9 cellular contexts compared by ENCODE assay signal in the genomic region with DNA sequence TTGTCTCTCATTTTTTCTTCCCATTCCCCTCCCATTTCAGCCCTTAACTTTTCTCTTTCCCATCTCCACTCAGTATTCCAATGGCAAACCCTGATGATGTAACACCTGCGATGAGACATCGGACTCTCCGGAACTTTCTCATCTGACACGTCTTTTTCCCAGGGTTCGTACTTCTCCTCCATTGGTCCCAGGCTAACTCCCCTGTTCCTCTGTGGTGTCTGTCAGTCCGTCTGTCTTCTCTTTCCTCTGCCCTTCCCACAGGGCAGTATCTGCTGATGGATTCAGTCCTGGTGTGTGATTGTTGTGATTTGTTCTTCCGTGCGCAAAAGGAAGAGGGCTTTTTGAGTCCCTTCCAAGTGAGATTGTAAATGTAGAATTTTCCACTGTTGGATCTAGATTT. TPM values are rescaled to one million over a fixed set of nuclear protein-coding genes. Genes with fewer than 3 reads are reported as not detected.
DNase-seq lines count a peak whose midpoint lies in the region; ATAC-seq and TF ChIP-seq lines count a peak whose summit lies in the region.
"Had no signal": no experiment of that assay in that cellular context is flagged by ENCODE, and none has a peak within 500 bp of the region (broad histone marks: within the 10 kb centered on the region; RNA-seq: fewer than 3 reads in every experiment).

No MANE protein-coding gene starts in this region.

- no peaks in the 10 kb centered on the region for H3K9me3 ChIP-seq in mammary epithelial cell (replicated peaks; ENCODE audit: insufficient read depth, low read length)
- H3K9me3 ChIP-seq: gastroesophageal sphincter had no signal

- in situ Hi-C loops in mammary epithelial cell (cut with MboI; ENCODE audit: low sequenced_read_pairs in 2 of 2), result no loop called here

- TF ChIP-seq CTCF in mammary epithelial cell (conservative IDR thresholded peaks at IDR 0.05 in 1 of 2, IDR thresholded peaks at IDR 0.05 in 1 of 2; ENCODE audit: extremely low read depth in 1 of 2, insufficient read depth in 1 of 2, low read depth in 1 of 2, low read length in 2 of 2) (no peak), MCF 10A (IDR thresholded peaks at IDR 0.05; ENCODE audit: unreplicated experiment) (no peak)

- POLR2A ChIA-PET in MCF 10A (lab: Yijun Ruan, JAX), result interaction anchor here (0.8 kb wide), 1 partner anchor 177 kb away, joined by 5 read pairs; no protein-coding TSS in a partner anchor
- POLR2A ChIA-PET in activated CD4-positive, alpha-beta memory T cell treated with anti-CD3 and anti-CD28 coated beads, Interleukin-2, amount 10 ng/mL, durations not matched to agents 7 days and 5 days (lab: Charles Lee), result interaction anchor here (1.0 to 3.1 kb wide), 8 partner anchors 9 to 180 kb away, joined by 3 to 20 read pairs (median 5); partner anchors contain the start of gene DCAF8

- H3K4me3 ChIP-seq in mammary epithelial cell (replicated peaks in 1 of 3; ENCODE audit: insufficient read depth in 1 of 3, low read depth in 2 of 3, low read length in 3 of 3), result no peak overlapping the region
- H3K4me3 ChIP-seq: gastroesophageal sphincter had no signal

- no peak overlapping the region for H2AFZ ChIP-seq in mammary epithelial cell (ENCODE audit: low read depth, low read length)

- no peak overlapping the region for H3K4me3 Mint-ChIP-seq in MCF 10A (ENCODE audit: unreplicated experiment)
- H3K4me3 Mint-ChIP-seq in activated CD4-positive, alpha-beta memory T cell treated with anti-CD3 and anti-CD28 coated beads, Interleukin-2, amount 10 ng/mL, durations not matched to agents 7 days and 5 days, result no peak overlapping the region
- peak overlapping the region in 1 of 2 donors; percentile 71 for H3K4me3 Mint-ChIP-seq in effector memory CD8-positive, alpha-beta T cell
- peak overlapping the region; percentile 11 to 41 for H3K4me3 Mint-ChIP-seq in stimulated activated naive CD8-positive, alpha-beta T cell treated with anti-CD3 and anti-CD28 coated beads, Interleukin-15, amount 100 ng/mL, for 72 hours

- ATAC-seq in effector memory CD8-positive, alpha-beta T cell (replicated peaks), result no peak
- ATAC-seq in stimulated activated naive CD8-positive, alpha-beta T cell treated with anti-CD3 and anti-CD28 coated beads, Interleukin-15, amount 100 ng/mL, for 72 hours, result no peak
- ATAC-seq in HG02852 (IDR thresholded peaks at IDR 0.05; ENCODE audit: unreplicated experiment) (no peak), GM21576 (IDR thresholded peaks at IDR 0.05; ENCODE audit: unreplicated experiment) (no peak)
- ATAC-seq: gastroesophageal sphincter had no signal

- no peaks in the 10 kb centered on the region for H3K9me3 Mint-ChIP-seq in MCF 10A (ENCODE audit: unreplicated experiment)
- no peaks in the 10 kb centered on the region for H3K9me3 Mint-ChIP-seq in activated CD4-positive, alpha-beta memory T cell treated with anti-CD3 and anti-CD28 coated beads, Interleukin-2, amount 10 ng/mL, durations not matched to agents 7 days and 5 days
- H3K9me3 Mint-ChIP-seq in effector memory CD8-positive, alpha-beta T cell, result no peaks in the 10 kb centered on the region
- peaks cover under 1 to 3% of the 10 kb centered on the region in 2 donors for H3K9me3 Mint-ChIP-seq in stimulated activated naive CD8-positive, alpha-beta T cell treated with anti-CD3 and anti-CD28 coated beads, Interleukin-15, amount 100 ng/mL, for 72 hours

- WGBS in mammary epithelial cell (ENCODE audit: low coverage, missing lambda C conversion rate), result 90% methylated on average over 8 of the region's 8 CpGs

- H3K27ac ChIP-seq in mammary epithelial cell (ENCODE audit: insufficient read depth, low read depth, low read length), result no peak overlapping the region
- H3K27ac ChIP-seq: gastroesophageal sphincter had no signal

- no peak overlapping the region for H3K9ac ChIP-seq in mammary epithelial cell (ENCODE audit: insufficient read depth, low read length)

- intact Hi-C loops in mammary epithelial cell (cut with micrococcal nuclease) (loop anchor here (1.0 kb wide), 2 partner anchors 116 to 179 kb away; no protein-coding TSS in a partner anchor), MCF 10A (cut with micrococcal nuclease) (loop anchor here (1.0 to 10.0 kb wide), 4 partner anchors 116 to 524 kb away; partner anchors contain the start of gene ITLN2), posterior vena cava (cut with DNase I) (no loop called here)

- peaks cover 2% of the 10 kb centered on the region for H3K27me3 Mint-ChIP-seq in MCF 10A (ENCODE audit: insufficient read depth, unreplicated experiment)
- H3K27me3 Mint-ChIP-seq in activated CD4-positive, alpha-beta memory T cell treated with anti-CD3 and anti-CD28 coated beads, Interleukin-2, amount 10 ng/mL, durations not matched to agents 7 days and 5 days, result no peaks in the 10 kb centered on the region
- no peaks in the 10 kb centered on the region for H3K27me3 Mint-ChIP-seq in effector memory CD8-positive, alpha-beta T cell
- H3K27me3 Mint-ChIP-seq in stimulated activated naive CD8-positive, alpha-beta T cell treated with anti-CD3 and anti-CD28 coated beads, Interleukin-15, amount 100 ng/mL, for 72 hours, result no peaks in the 10 kb centered on the region

- H3K36me3 ChIP-seq in mammary epithelial cell (ENCODE audit: insufficient read depth, low read length), result no peaks in the 10 kb centered on the region

- H3K27ac Mint-ChIP-seq in MCF 10A (ENCODE audit: low read depth, unreplicated experiment), result no peak overlapping the region
- H3K27ac Mint-ChIP-seq in activated CD4-positive, alpha-beta memory T cell treated with anti-CD3 and anti-CD28 coated beads, Interleukin-2, amount 10 ng/mL, durations not matched to agents 7 days and 5 days, result peak overlapping the region; percentile 70
- H3K27ac Mint-ChIP-seq in effector memory CD8-positive, alpha-beta T cell, result peak overlapping the region; percentile 87 to 97
- peak overlapping the region; percentile 48 to 79 for H3K27ac Mint-ChIP-seq in stimulated activated naive CD8-positive, alpha-beta T cell treated with anti-CD3 and anti-CD28 coated beads, Interleukin-15, amount 100 ng/mL, for 72 hours

- no peaks in the 10 kb centered on the region for H3K4me1 ChIP-seq in mammary epithelial cell (ENCODE audit: insufficient read depth, low read length)
- H3K4me1 ChIP-seq: gastroesophageal sphincter had no signal

- no peaks in the 10 kb centered on the region for H3K4me1 Mint-ChIP-seq in MCF 10A (ENCODE audit: insufficient read depth, unreplicated experiment)
- H3K4me1 Mint-ChIP-seq in activated CD4-positive, alpha-beta memory T cell treated with anti-CD3 and anti-CD28 coated beads, Interleukin-2, amount 10 ng/mL, durations not matched to agents 7 days and 5 days, result peaks cover 53% of the 10 kb centered on the region
- H3K4me1 Mint-ChIP-seq in effector memory CD8-positive, alpha-beta T cell (ENCODE audit: low read depth in 2 of 2), result peaks cover 53% of the 10 kb centered on the region in 2 donors
- peaks cover 56% of the 10 kb centered on the region for H3K4me1 Mint-ChIP-seq in stimulated activated naive CD8-positive, alpha-beta T cell treated with anti-CD3 and anti-CD28 coated beads, Interleukin-15, amount 100 ng/mL, for 72 hours

- BruUV-seq in mammary epithelial cell (replicated peaks; lab: Mats Ljungman, UMichigan) (TSS peak; percentile 26), MCF 10A (replicated peaks; lab: Mats Ljungman, UMichigan) (no TSS peak)

- H3K27me3 ChIP-seq in mammary epithelial cell (ENCODE audit: insufficient read depth, low read length), result peaks cover 2% of the 10 kb centered on the region
- H3K27me3 ChIP-seq: gastroesophageal sphincter had no signal

- H3K36me3 Mint-ChIP-seq in MCF 10A (ENCODE audit: insufficient read depth, unreplicated experiment), result no peaks in the 10 kb centered on the region
- peaks cover 2% of the 10 kb centered on the region for H3K36me3 Mint-ChIP-seq in activated CD4-positive, alpha-beta memory T cell treated with anti-CD3 and anti-CD28 coated beads, Interleukin-2, amount 10 ng/mL, durations not matched to agents 7 days and 5 days (ENCODE audit: low read depth)
- peaks cover 3% of the 10 kb centered on the region for H3K36me3 Mint-ChIP-seq in effector memory CD8-positive, alpha-beta T cell (ENCODE audit: insufficient read depth)

- no peak overlapping the region for H3K4me2 ChIP-seq in mammary epithelial cell (ENCODE audit: insufficient read depth, low read depth, low read length)

- no peaks in the 10 kb centered on the region for H4K20me1 ChIP-seq in mammary epithelial cell (ENCODE audit: insufficient read depth, low read length)

- H3K79me2 ChIP-seq in mammary epithelial cell (ENCODE audit: insufficient read depth, low read length), result no peaks in the 10 kb centered on the region

- dilution Hi-C loops in mammary epithelial cell (cut with HindIII; ENCODE audit: low sequenced_read_pairs), result no loop called here

- DNase-seq in mammary epithelial cell, result no peak
- DNase-seq in MCF 10A (ENCODE audit: unreplicated experiment), result no peak
- DNase-seq in activated CD4-positive, alpha-beta memory T cell treated with anti-CD3 and anti-CD28 coated beads, Interleukin-2, amount 10 ng/mL, durations not matched to agents 7 days and 5 days, result no peak
- no peak for DNase-seq in effector memory CD8-positive, alpha-beta T cell
- DNase-seq in stimulated activated naive CD8-positive, alpha-beta T cell treated with anti-CD3 and anti-CD28 coated beads, Interleukin-15, amount 100 ng/mL, for 72 hours, result no peak
- no peak for DNase-seq in posterior vena cava (ENCODE audit: low spot score)

- CTCF ChIA-PET in mammary epithelial cell (lab: Charles Lee; ENCODE audit: low non-redundant PET), result no interaction called here
- CTCF ChIA-PET in MCF 10A (lab: Yijun Ruan, JAX), result interaction anchor here (0.5 to 5.3 kb wide), 35 partner anchors 9 to 894 kb away, joined by 3 to 153 read pairs (median 4); no protein-coding TSS in a partner anchor
- CTCF ChIA-PET in activated CD4-positive, alpha-beta memory T cell treated with anti-CD3 and anti-CD28 coated beads, Interleukin-2, amount 10 ng/mL, durations not matched to agents 7 days and 5 days (lab: Charles Lee), result interaction anchor here (0.6 to 5.1 kb wide), 19 partner anchors 15 to 340 kb away, joined by 3 to 81 read pairs (median 5); partner anchors contain the start of gene SLAMF6

RNA-seq across cellular contexts. Expression of gene VANGL2, which starts 27.7 kb away (rescaled TPM):
- total RNA-seq in mammary epithelial cell (10 to 100 TPM in 1 of 2 donors, 1 to 10 TPM in 1; 8.7 to 10.3 TPM), MCF 10A (2022) (0.26 and 0.27 TPM in 2 replicates), posterior vena cava (1 to 10 TPM; 2.0 to 2.4 TPM)
- 7.4 TPM for polyA plus RNA-seq in mammary epithelial cell
- 6.4 TPM for polyA minus RNA-seq in mammary epithelial cell
- not detected for total RNA-seq in activated CD4-positive, alpha-beta memory T cell treated with anti-CD3 and anti-CD28 coated beads, Interleukin-2, amount 10 ng/mL, durations not matched to agents 7 days and 5 days

Comparison
In these comparisons a context has a peak if more than half of its experiments do, and no peak if none do; other contexts are left out.
1. H3K4me3 Mint-ChIP-seq: peak in stimulated activated naive CD8-positive, alpha-beta T cell treated with anti-CD3 and anti-CD28 coated beads, Interleukin-15, amount 100 ng/mL, for 72 hours (2 of 2); none in MCF 10A (single experiment) and activated CD4-positive, alpha-beta memory T cell treated with anti-CD3 and anti-CD28 coated beads, Interleukin-2, amount 10 ng/mL, durations not matched to agents 7 days and 5 days (single experiment).
2. intact Hi-C loops: an anchor here in mammary epithelial cell (1.0 kb wide) and MCF 10A (1.0 to 10.0 kb wide); none called in posterior vena cava.